Comparison of ENCODE assay signal across 1 cellular context in the genomic region with DNA sequence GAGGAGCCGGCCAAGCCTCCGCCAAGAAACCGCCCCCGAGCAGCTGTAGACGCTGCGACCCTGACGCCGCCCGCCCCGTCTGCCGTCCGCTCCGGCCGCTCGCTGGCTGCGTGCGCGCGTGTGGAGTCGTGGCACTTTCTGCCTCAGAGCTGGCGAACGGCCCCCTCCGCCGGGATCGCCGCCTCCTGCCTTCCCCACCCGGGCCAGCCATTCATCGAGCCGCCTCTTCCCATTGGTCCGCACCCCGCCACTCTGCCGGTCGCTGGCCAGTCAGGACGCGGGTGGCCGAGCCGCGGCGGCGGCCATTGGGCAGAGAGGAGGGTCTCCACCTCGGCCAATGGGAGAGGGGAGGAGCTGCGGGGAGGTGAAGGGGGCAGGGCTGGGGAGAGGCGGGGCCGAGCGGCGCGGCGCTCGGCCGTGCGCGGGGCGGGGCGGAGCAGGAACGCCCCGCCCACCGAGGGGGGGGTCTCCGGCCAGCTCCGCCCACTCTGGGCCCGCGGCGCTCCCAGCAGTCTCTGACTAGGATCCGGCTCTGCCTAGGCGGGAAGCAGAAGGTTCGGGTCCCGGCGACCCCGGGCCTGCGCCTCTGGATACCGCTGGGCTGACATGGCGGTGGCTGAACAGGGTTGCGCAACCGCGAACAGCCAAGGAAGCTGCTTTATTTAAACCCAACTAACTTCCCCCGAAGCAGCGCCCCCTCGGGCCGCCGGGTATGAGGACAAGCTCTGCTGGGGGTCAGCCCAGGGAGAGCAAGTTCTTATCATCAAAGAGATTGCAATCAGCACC.
TF ChIP-seq lines count a peak whose summit lies in the region.

Gene RRBP1 (minus strand): TSS at position 140 of the 786 bp plus-strand sequence. CDS start 21,735 bp downstream, outside the sequence.

TF ChIP-seq in K562, 482 proteins besides CTCF, POLR2A, EP300 and RAD21 (continued from another document and continues in another):
- TF ChIP-seq CCNT2 (IDR thresholded peaks at IDR 0.05; ENCODE audit: borderline replicate concordance, extremely low read depth, insufficient read length, low read depth, low read length) (peak; percentile 22), BRD9 (IDR thresholded peaks at IDR 0.05; ENCODE audit: low read depth, partially characterized antibody) (no peak), ZNF644 (tag; IDR thresholded peaks at IDR 0.05; ENCODE audit: low read depth) (no peak), ETS2 (tag; IDR thresholded peaks at IDR 0.05; ENCODE audit: borderline replicate concordance, poor library complexity, severe bottlenecking) (no peak), TFAM (CRISPR knock-in tag; conservative IDR thresholded peaks at IDR 0.05) (no peak), MAX (CRISPR knock-in tag; IDR thresholded peaks at IDR 0.05) (0 out of 2 replicates have a peak, but pooled peaks have one; percentile 23), NFYB (IDR thresholded peaks at IDR 0.05; ENCODE audit: extremely low read depth, insufficient read length) (peak; percentile 76), ZNF282 (CRISPR knock-in tag; IDR thresholded peaks at IDR 0.05) (no peak), MAFF (IDR thresholded peaks at IDR 0.05; ENCODE audit: low read length) (no peak), RERE (CRISPR knock-in tag; IDR thresholded peaks at IDR 0.05; ENCODE audit: borderline replicate concordance) (no peak), TAF1 (IDR thresholded peaks at IDR 0.05; ENCODE audit: control insufficient read depth, extremely low read depth, insufficient read depth, low read length, severe bottlenecking) (peak; percentile 63), TARDBP (IDR thresholded peaks at IDR 0.05) (no peak), RBM17 (IDR thresholded peaks at IDR 0.05; ENCODE audit: borderline replicate concordance, low read depth, low read length) (no peak), HMG20A (CRISPR knock-in tag; conservative IDR thresholded peaks at IDR 0.05) (no peak), ZNF140 (CRISPR knock-in tag; IDR thresholded peaks at IDR 0.05) (no peak), CEBPB (tag; IDR thresholded peaks at IDR 0.05) (peak; percentile 99), POLR2AphosphoS5 (IDR thresholded peaks at IDR 0.05; ENCODE audit: control insufficient read depth, insufficient read depth, low read depth, low read length) (peak; percentile 29; the same call in 1 of the 2 replicates), DNMT1 (IDR thresholded peaks at IDR 0.05) (no peak), NR2C2 (CRISPR knock-in tag; IDR thresholded peaks at IDR 0.05) (peak; percentile 19; the same call in 1 of the 2 replicates), NR2C2 (tag; IDR thresholded peaks at IDR 0.05) (no peak), ZFX (CRISPR knock-in tag; IDR thresholded peaks at IDR 0.05) (peak; percentile 57), SRSF7 (optimal IDR thresholded peaks at IDR 0.05; ENCODE audit: low read depth, low read length) (no peak), PTRF (tag; IDR thresholded peaks at IDR 0.05) (no peak), SMARCE1 (IDR thresholded peaks at IDR 0.05) (peak; percentile 58; the same call in 1 of the 2 replicates), RB1 (IDR thresholded peaks at IDR 0.05; ENCODE audit: low read depth) (peak; percentile 62; the same call in 1 of the 2 replicates), CHD1 (IDR thresholded peaks at IDR 0.05; ENCODE audit: low read length) (no peak), TCF7L2 (IDR thresholded peaks at IDR 0.05; ENCODE audit: low read depth, low read length) (no peak), CREM (IDR thresholded peaks at IDR 0.05; ENCODE audit: low read depth) (peak; percentile 49), ZNF232 (CRISPR knock-in tag; IDR thresholded peaks at IDR 0.05) (no peak), CBX1 (IDR thresholded peaks at IDR 0.05; ENCODE audit: low read depth) (no peak), NR2C1 (IDR thresholded peaks at IDR 0.05) (no peak), NR2C1 (tag; IDR thresholded peaks at IDR 0.05) (peak; percentile 27; the same call in 1 of the 2 replicates), SNAPC5 (CRISPR knock-in tag; IDR thresholded peaks at IDR 0.05) (no peak), ARHGAP35 (IDR thresholded peaks at IDR 0.05; ENCODE audit: partially characterized antibody) (no peak), CREB3L1 (IDR thresholded peaks at IDR 0.05; ENCODE audit: borderline replicate concordance, low read depth) (peak; percentile 81; the same call in 1 of the 2 replicates), CBX3 (IDR thresholded peaks at IDR 0.05; ENCODE audit: borderline replicate concordance in 1 of 2, low read length in 2 of 2) (no peak), MEIS2 (IDR thresholded peaks at IDR 0.05; ENCODE audit: partially characterized antibody) (no peak), ZBTB7A (IDR thresholded peaks at IDR 0.05; ENCODE audit: borderline replicate concordance, control insufficient read depth, low read depth, low read length) (peak; percentile 73), KHSRP (IDR thresholded peaks at IDR 0.05) (no peak), ZNF445 (CRISPR knock-in tag; IDR thresholded peaks at IDR 0.05; ENCODE audit: low read depth) (no peak), SIX5 (IDR thresholded peaks at IDR 0.05; ENCODE audit: borderline replicate concordance in 1 of 2, insufficient read depth in 1 of 2, low read depth in 1 of 2, low read length in 2 of 2) (no peak), YY1 (IDR thresholded peaks at IDR 0.05; ENCODE audit: borderline replicate concordance in 1 of 3, control insufficient read depth in 1 of 3, extremely low read depth in 1 of 3, insufficient read depth in 3 of 3, insufficient read length in 1 of 3, insufficient replicate concordance in 2 of 3, low read depth in 1 of 3, low read length in 2 of 3) (peak in 2 of 3 experiments; percentile 48 to 67), DPF2 (IDR thresholded peaks at IDR 0.05) (0 out of 2 replicates have a peak, but pooled peaks have one; percentile 54), IRF1 (CRISPR knock-in tag; IDR thresholded peaks at IDR 0.05; ENCODE audit: borderline replicate concordance) (no peak), NCOA4 (IDR thresholded peaks at IDR 0.05; ENCODE audit: partially characterized antibody) (no peak), ELK1 (CRISPR knock-in tag; IDR thresholded peaks at IDR 0.05) (no peak), ZNF740 (CRISPR knock-in tag; IDR thresholded peaks at IDR 0.05) (peak; percentile 91), ZNF740 (tag; IDR thresholded peaks at IDR 0.05) (peak in 1 of 2 experiments; percentile 84; a peak in 2 of 4 replicates), BCL6 (CRISPR knock-in tag; IDR thresholded peaks at IDR 0.05) (no peak), ILF3 (IDR thresholded peaks at IDR 0.05; ENCODE audit: borderline replicate concordance) (no peak), SREBF2 (CRISPR knock-in tag; IDR thresholded peaks at IDR 0.05) (no peak), BMI1 (IDR thresholded peaks at IDR 0.05; ENCODE audit: low read length) (no peak), MTA2 (IDR thresholded peaks at IDR 0.05; ENCODE audit: low read depth) (no peak)
- TF ChIP-seq, protein P1, sequence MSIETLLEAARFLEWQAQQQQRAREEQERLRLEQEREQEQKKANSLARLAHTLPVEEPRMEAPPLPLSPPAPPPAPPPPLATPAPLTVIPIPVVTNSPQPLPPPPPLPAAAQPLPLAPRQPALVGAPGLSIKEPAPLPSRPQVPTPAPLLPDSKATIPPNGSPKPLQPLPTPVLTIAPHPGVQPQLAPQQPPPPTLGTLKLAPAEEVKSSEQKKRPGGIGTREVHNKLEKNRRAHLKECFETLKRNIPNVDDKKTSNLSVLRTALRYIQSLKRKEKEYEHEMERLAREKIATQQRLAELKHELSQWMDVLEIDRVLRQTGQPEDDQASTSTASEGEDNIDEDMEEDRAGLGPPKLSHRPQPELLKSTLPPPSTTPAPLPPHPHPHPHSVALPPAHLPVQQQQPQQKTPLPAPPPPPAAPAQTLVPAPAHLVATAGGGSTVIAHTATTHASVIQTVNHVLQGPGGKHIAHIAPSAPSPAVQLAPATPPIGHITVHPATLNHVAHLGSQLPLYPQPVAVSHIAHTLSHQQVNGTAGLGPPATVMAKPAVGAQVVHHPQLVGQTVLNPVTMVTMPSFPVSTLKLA (conservative IDR thresholded peaks at IDR 0.05) = peak in 1 of 2 experiments; percentile 28; a peak in 1 of 4 replicates
- TF ChIP-seq, protein P2, sequence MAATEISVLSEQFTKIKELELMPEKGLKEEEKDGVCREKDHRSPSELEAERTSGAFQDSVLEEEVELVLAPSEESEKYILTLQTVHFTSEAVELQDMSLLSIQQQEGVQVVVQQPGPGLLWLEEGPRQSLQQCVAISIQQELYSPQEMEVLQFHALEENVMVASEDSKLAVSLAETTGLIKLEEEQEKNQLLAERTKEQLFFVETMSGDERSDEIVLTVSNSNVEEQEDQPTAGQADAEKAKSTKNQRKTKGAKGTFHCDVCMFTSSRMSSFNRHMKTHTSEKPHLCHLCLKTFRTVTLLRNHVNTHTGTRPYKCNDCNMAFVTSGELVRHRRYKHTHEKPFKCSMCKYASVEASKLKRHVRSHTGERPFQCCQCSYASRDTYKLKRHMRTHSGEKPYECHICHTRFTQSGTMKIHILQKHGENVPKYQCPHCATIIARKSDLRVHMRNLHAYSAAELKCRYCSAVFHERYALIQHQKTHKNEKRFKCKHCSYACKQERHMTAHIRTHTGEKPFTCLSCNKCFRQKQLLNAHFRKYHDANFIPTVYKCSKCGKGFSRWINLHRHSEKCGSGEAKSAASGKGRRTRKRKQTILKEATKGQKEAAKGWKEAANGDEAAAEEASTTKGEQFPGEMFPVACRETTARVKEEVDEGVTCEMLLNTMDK (IDR thresholded peaks at IDR 0.05; ENCODE audit: borderline replicate concordance, insufficient read depth, low read depth, low read length, poor library complexity, severe bottlenecking) = peak; percentile 37
